8 cellular contexts compared by ENCODE assay signal in genomic region chr3:111071257-111072015, GRCh38. TPM values are rescaled to one million over a fixed set of nuclear protein-coding genes. Genes with fewer than 3 reads are reported as not detected.
DNase-seq lines count a peak whose midpoint lies in the region; ATAC-seq, FAIRE-seq and TF ChIP-seq lines count a peak whose summit lies in the region.

NECTIN3 (plus strand) TSS chr3:111071816; CDS start chr3:111072018, 202 bp downstream.

- H3K4me1 ChIP-seq in naive thymus-derived CD4-positive, alpha-beta T cell (ENCODE audit: control insufficient read depth in 2 of 2, insufficient read depth in 2 of 2, low read length in 2 of 2): peaks cover 9% of the 10 kb centered on the region in 2 donors

- no peak for TF ChIP-seq CTCF in fibroblast of pulmonary artery (IDR thresholded peaks at IDR 0.05; ENCODE audit: low read length, missing control alignments)

- H3K27ac ChIP-seq in naive thymus-derived CD4-positive, alpha-beta T cell (ENCODE audit: low read depth, low read length): peak within 1 kb of the TSS; percentile 52

- H3K9me3 ChIP-seq in naive thymus-derived CD4-positive, alpha-beta T cell (ENCODE audit: control insufficient read depth in 2 of 3, low read length in 3 of 3): no peaks in the 10 kb centered on the region

- POLR2A ChIA-PET in naive thymus-derived CD4-positive, alpha-beta T cell (lab: Charles Lee): no interaction called here

- CTCF ChIA-PET in naive thymus-derived CD4-positive, alpha-beta T cell (lab: Charles Lee): no interaction called here

- H3K36me3 Mint-ChIP-seq in naive thymus-derived CD4-positive, alpha-beta T cell: no peaks in the 10 kb centered on the region

- no peaks in the 10 kb centered on the region for H3K9me3 Mint-ChIP-seq in naive thymus-derived CD4-positive, alpha-beta T cell

- H3K4me3 ChIP-seq in fibroblast of pulmonary artery (replicated peaks; ENCODE audit: low read depth, low read length): peak within 1 kb of the TSS; percentile 95
- peak within 1 kb of the TSS; percentile 76 for H3K4me3 ChIP-seq in naive thymus-derived CD4-positive, alpha-beta T cell (ENCODE audit: low read length)

- DNase-seq in AG20443 (ENCODE audit: low spot score) (peak; percentile 95), RCC 7860 (ENCODE audit: low spot score) (peak; percentile 95), activated gamma-delta T cell treated with Interleukin-2 at 50 U/mL for 16 hours (peak; percentile 78), fibroblast of pulmonary artery (ENCODE audit: low read depth) (peak; percentile 99)
- DNase-seq in naive thymus-derived CD4-positive, alpha-beta T cell: peak; percentile 59 to 89 (median 80)
- DNase-seq in stimulated activated CD8-positive, alpha-beta memory T cell treated with anti-CD3 and anti-CD28 coated beads, Interleukin-7, amount 100 ng/mL, for 4 hours (ENCODE audit: low read depth in 2 of 2): peak; percentile 72 to 86

- peaks cover 29 to 64% (median 36%) of the 10 kb centered on the region in 5 donors for H3K27me3 Mint-ChIP-seq in naive thymus-derived CD4-positive, alpha-beta T cell

- peak; percentile 82 for ATAC-seq in GM19324 (IDR thresholded peaks at IDR 0.05; ENCODE audit: low FRiP score, unreplicated experiment)
- peak; percentile 88 for ATAC-seq in HG03521 (IDR thresholded peaks at IDR 0.05; ENCODE audit: unreplicated experiment)
- peak; percentile 96 for ATAC-seq in naive thymus-derived CD4-positive, alpha-beta T cell

- peak within 1 kb of the TSS; percentile 63 to 91 (median 87) for H3K27ac Mint-ChIP-seq in naive thymus-derived CD4-positive, alpha-beta T cell

- H3K27me3 ChIP-seq in naive thymus-derived CD4-positive, alpha-beta T cell (ENCODE audit: control insufficient read depth in 2 of 2, insufficient read depth in 2 of 2, low read length in 2 of 2): peaks cover 0 to 6% of the 10 kb centered on the region in 2 donors

- peaks cover 24 to 34% (median 26%) of the 10 kb centered on the region in 7 donors for H3K4me1 Mint-ChIP-seq in naive thymus-derived CD4-positive, alpha-beta T cell

- no peaks in the 10 kb centered on the region for H3K36me3 ChIP-seq in naive thymus-derived CD4-positive, alpha-beta T cell (ENCODE audit: control insufficient read depth in 2 of 3, insufficient read depth in 3 of 3, low read length in 3 of 3)

- intact Hi-C loops in naive thymus-derived CD4-positive, alpha-beta T cell (cut with micrococcal nuclease): loop anchor here (1.0 to 10.0 kb wide), 19 partner anchors 11 to 1491 kb away; partner anchors contain the start of genes ABHD10 (in 2 of the 2), CD96 (in 2 of the 2), ATG3 (in 1 of the 2) and C3orf52 (in 1 of the 2)

- H3K4me3 Mint-ChIP-seq in naive thymus-derived CD4-positive, alpha-beta T cell: peak within 1 kb of the TSS; percentile 90 to 98 (median 94)

- peak; percentile 90 for FAIRE-seq in RCC 7860 (lab: Jason Lieb, UNC)

RNA-seq across cellular contexts. Expression of gene NECTIN3, which starts in this region (rescaled TPM):
- 1 to 10 TPM; 2.4 to 7.2 (median 4.6) TPM for total RNA-seq in naive thymus-derived CD4-positive, alpha-beta T cell
- under 1 TPM; 0.66 to 0.98 TPM for polyA plus RNA-seq in naive thymus-derived CD4-positive, alpha-beta T cell

Comparison
In these comparisons a context has a peak if more than half of its experiments do, and no peak if none do; other contexts are left out.
1. Peak in every context shown above with its lines: DNase-seq, ATAC-seq, H3K4me3 ChIP-seq and H3K27ac ChIP-seq.